ENCODE assay signal across 19 cellular contexts in the genomic region with DNA sequence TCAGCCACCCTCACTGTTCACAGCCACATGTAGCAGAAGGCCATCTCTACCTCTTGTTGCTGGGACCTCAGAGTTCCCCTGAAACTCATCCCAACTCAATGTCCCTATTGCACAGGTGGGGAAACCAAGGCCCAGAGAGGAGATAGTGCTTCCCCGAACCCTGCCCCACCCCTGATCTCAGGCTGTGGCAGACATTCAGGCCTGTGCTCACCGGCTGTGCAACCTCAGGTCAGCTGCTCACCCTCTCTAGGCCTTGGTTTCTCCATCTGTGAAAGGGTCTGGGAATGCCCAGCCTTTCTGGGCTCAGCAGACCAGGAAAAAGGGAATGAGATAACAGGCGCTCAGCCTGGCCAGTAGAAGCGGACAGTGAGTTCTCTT. TPM values are rescaled to one million over a fixed set of nuclear protein-coding genes. Genes with fewer than 3 reads are reported as not detected.
"Had no signal": no experiment of that assay in that cellular context is flagged by ENCODE, and none has a peak within 500 bp of the region (broad histone marks: within the 10 kb centered on the region; RNA-seq: fewer than 3 reads in every experiment).

No MANE protein-coding gene starts in this region.

- H2AFZ ChIP-seq: neural progenitor cell had no signal

- ATAC-seq: left lobe of liver; naive thymus-derived CD8-positive, alpha-beta T cell; stimulated activated memory B cell treated with anti-CD40 and anti-IgM and Interleukin-4, amounts not matched to agents 10 μg/mL and 1 μg/mL and 100 μg/mL, for 72 hours had no signal

- H3K4me3 ChIP-seq: coronary artery, mucosa of descending colon, neural progenitor cell, pancreas, spleen, uterus had no signal

- H3K4me1 ChIP-seq: neural progenitor cell, pancreas, spleen, uterus had no signal

- H3K27ac ChIP-seq: coronary artery, neural progenitor cell, pancreas, spleen, uterus had no signal

- H3K27me3 ChIP-seq: neural progenitor cell, pancreas, testis, uterus had no signal

- H3K4me2 ChIP-seq: neural progenitor cell had no signal

- H3K36me3 ChIP-seq: neural progenitor cell, pancreas, spleen, uterus had no signal

- H3K9me3 ChIP-seq: mucosa of descending colon, pancreas, testis, uterus had no signal

- DNase-seq: effector CD8-positive, alpha-beta T cell; foreskin melanocyte; islet precursor cell; mammary epithelial cell; mucosa of descending colon; naive thymus-derived CD8-positive, alpha-beta T cell; nucleus accumbens; pancreas; right cardiac atrium; spleen; stimulated activated CD4-positive, alpha-beta T cell treated with anti-CD3 and anti-CD28 coated beads, Interleukin-15, amount 100 ng/mL, for 24 hours; stimulated activated CD4-positive, alpha-beta T cell treated with anti-CD3 and anti-CD28 coated beads, Interleukin-1b, Interleukin-23, amount 100 ng/mL, for 48 hours; stimulated activated CD4-positive, alpha-beta T cell treated with anti-CD3 and anti-CD28 coated beads, Interleukin-4, amount 100 ng/mL, for 24 hours; uterus had no signal

- FAIRE-seq: pancreas had no signal

- H3K9ac ChIP-seq: neural progenitor cell had no signal

RNA-seq across cellular contexts. Expression of gene SLC52A3, which starts 6.4 kb away (rescaled TPM):
- total RNA-seq: mammary epithelial cell had no signal
